In genomic region chr12:15712823-15713663, GRCh38 we compare ENCODE assay signal across 16 cellular contexts.
DNase-seq lines count a peak whose midpoint lies in the region; ATAC-seq and TF ChIP-seq lines count a peak whose summit lies in the region.
"Had no signal": no experiment of that assay in that cellular context is flagged by ENCODE, and none has a peak within 500 bp of the region (broad histone marks: within the 10 kb centered on the region; RNA-seq: fewer than 3 reads in every experiment).

No MANE protein-coding gene starts in this region.

- no peak overlapping the region for H3K18ac ChIP-seq in mesendoderm (ENCODE audit: low read length)

- H3K9ac ChIP-seq in colonic mucosa (ENCODE audit: low read depth in 2 of 2, low read length in 2 of 2) = peak overlapping the region in 1 of 2 donors; percentile 4
- peak overlapping the region in 2 of 5 donors; percentile 11 to 16 for H3K9ac ChIP-seq in subcutaneous abdominal adipose tissue (ENCODE audit: low read length in 5 of 5)
- no peak overlapping the region for H3K9ac ChIP-seq in mesendoderm (ENCODE audit: low read length)
- H3K9ac ChIP-seq: BLaER1 treated with 17β-estradiol and CSF1 and Interleukin-3, amounts not matched to agents 10 nM and 100 nM had no signal

- H3K56ac ChIP-seq in mesendoderm (ENCODE audit: low read length) = no peak overlapping the region

- no peaks in the 10 kb centered on the region for H3K9me3 Mint-ChIP-seq in HFFc6
- H3K9me3 Mint-ChIP-seq in CD8-positive, alpha-beta memory T cell = no peaks in the 10 kb centered on the region

- no peak overlapping the region for H3K23ac ChIP-seq in mesendoderm (ENCODE audit: low read length)

- H3K4me1 ChIP-seq in colonic mucosa (no peaks in the 10 kb centered on the region), right lobe of liver (peaks cover 0 to 47% (median 15%) of the 10 kb centered on the region in 4 donors), subcutaneous abdominal adipose tissue (ENCODE audit: control insufficient read depth in 5 of 5, insufficient read depth in 5 of 5, low read length in 5 of 5) (peaks cover 0 to 31% (median 23%) of the 10 kb centered on the region in 5 donors), mesendoderm (ENCODE audit: control insufficient read depth, low read depth, low read length) (no peaks in the 10 kb centered on the region)
- H3K4me1 ChIP-seq in CD8-positive, alpha-beta memory T cell (ENCODE audit: insufficient read depth, low read length) = no peaks in the 10 kb centered on the region

- H2BK5ac ChIP-seq in mesendoderm (ENCODE audit: low read length) = no peak overlapping the region

- H3K9me3 ChIP-seq in colonic mucosa (no peaks in the 10 kb centered on the region), right lobe of liver (no peaks in the 10 kb centered on the region), subcutaneous abdominal adipose tissue (ENCODE audit: control insufficient read depth in 5 of 5, low read length in 5 of 5) (no peaks in the 10 kb centered on the region)
- no peaks in the 10 kb centered on the region for H3K9me3 ChIP-seq in CD8-positive, alpha-beta memory T cell (ENCODE audit: low read length)
- H3K9me3 ChIP-seq: BLaER1 treated with 17β-estradiol and CSF1 and Interleukin-3, amounts not matched to agents 10 nM and 100 nM had no signal

- CTCF ChIA-PET in CD8-positive, alpha-beta memory T cell (lab: Charles Lee) = no interaction called here

- no peak overlapping the region for H3K4ac ChIP-seq in mesendoderm (ENCODE audit: low read depth, low read length)

- H3K79me1 ChIP-seq in mesendoderm (ENCODE audit: low read length) = no peaks in the 10 kb centered on the region

- H2BK15ac ChIP-seq in mesendoderm (replicated peaks; ENCODE audit: low read depth) = no peak overlapping the region

- intact Hi-C loops in colonic mucosa (cut with DNase I) = loop anchor here (10.0 kb wide), 1 partner anchor 72 kb away; the partner anchor contains the start of gene EPS8
- intact Hi-C loops in right lobe of liver (cut with DNase I) = no loop called here

- POLR2A ChIA-PET in CD8-positive, alpha-beta memory T cell (lab: Charles Lee) = no interaction called here

- H3K27me3 ChIP-seq in colonic mucosa (no peaks in the 10 kb centered on the region), right lobe of liver (no peaks in the 10 kb centered on the region), subcutaneous abdominal adipose tissue (ENCODE audit: control insufficient read depth in 5 of 5, insufficient read depth in 4 of 5, low read length in 5 of 5) (no peaks in the 10 kb centered on the region), mesendoderm (ENCODE audit: insufficient read depth, low read length, poor library complexity) (no peaks in the 10 kb centered on the region)
- no peaks in the 10 kb centered on the region for H3K27me3 ChIP-seq in CD8-positive, alpha-beta memory T cell (ENCODE audit: insufficient read depth, low read length, poor library complexity, severe bottlenecking)
- H3K27me3 ChIP-seq: BLaER1 treated with 17β-estradiol and CSF1 and Interleukin-3, amounts not matched to agents 10 nM and 100 nM had no signal

- peak overlapping the region; percentile 30; the same call in 1 of the 2 replicates for H3K27ac Mint-ChIP-seq in HFFc6
- no peak overlapping the region for H3K27ac Mint-ChIP-seq in CD8-positive, alpha-beta memory T cell

- no peaks in the 10 kb centered on the region for H3K36me3 ChIP-seq in colonic mucosa
- H3K36me3 ChIP-seq in right lobe of liver = no peaks in the 10 kb centered on the region
- H3K36me3 ChIP-seq in subcutaneous abdominal adipose tissue (ENCODE audit: control insufficient read depth in 5 of 5, insufficient read depth in 5 of 5, low read length in 5 of 5) = no peaks in the 10 kb centered on the region
- H3K36me3 ChIP-seq in CD8-positive, alpha-beta memory T cell (ENCODE audit: insufficient read depth, low read length) = no peaks in the 10 kb centered on the region
- no peaks in the 10 kb centered on the region for H3K36me3 ChIP-seq in mesendoderm (ENCODE audit: control insufficient read depth, insufficient read depth, low read length)
- H3K36me3 ChIP-seq: BLaER1 treated with 17β-estradiol and CSF1 and Interleukin-3, amounts not matched to agents 10 nM and 100 nM had no signal

- no peak overlapping the region for H3K4me3 ChIP-seq in colonic mucosa
- peak overlapping the region in 2 of 3 donors; percentile 36 to 47 for H3K4me3 ChIP-seq in right lobe of liver
- H3K4me3 ChIP-seq in subcutaneous abdominal adipose tissue (ENCODE audit: low read depth in 1 of 5, low read length in 5 of 5) = peak overlapping the region in 3 of 5 donors; percentile 27 to 47 (median 37)
- no peak overlapping the region for H3K4me3 ChIP-seq in CD8-positive, alpha-beta memory T cell (ENCODE audit: low read length)
- H3K4me3 ChIP-seq in mesendoderm (ENCODE audit: low read length) = no peak overlapping the region
- H3K4me3 ChIP-seq: BLaER1 treated with 17β-estradiol and CSF1 and Interleukin-3, amounts not matched to agents 10 nM and 100 nM had no signal

- peaks cover 21% of the 10 kb centered on the region; the same call in 1 of the 2 replicates for H3K36me3 Mint-ChIP-seq in HFFc6 (ENCODE audit: low read depth)
- H3K36me3 Mint-ChIP-seq in CD8-positive, alpha-beta memory T cell = no peaks in the 10 kb centered on the region

- no peak overlapping the region for H2AK5ac ChIP-seq in mesendoderm (ENCODE audit: low read length)

- no peaks in the 10 kb centered on the region for H3K27me3 Mint-ChIP-seq in HFFc6 (ENCODE audit: insufficient read depth)
- H3K27me3 Mint-ChIP-seq in CD8-positive, alpha-beta memory T cell = peaks cover 0 to 19% of the 10 kb centered on the region in 2 donors

- TF ChIP-seq CTCF in HFFc6 (IDR thresholded peaks at IDR 0.05) (no peak), colonic mucosa (IDR thresholded peaks at IDR 0.05) (no peak), right lobe of liver (IDR thresholded peaks at IDR 0.05) (no peak)

- H4K8ac ChIP-seq in mesendoderm (ENCODE audit: low read depth, low read length) = no peak overlapping the region

- 25% methylated on average over 8 of the region's 8 CpGs for WGBS in right lobe of liver (ENCODE audit: insufficient coverage, low coverage, low lambda C conversion rate, missing lambda C conversion rate)
- WGBS in mesendoderm (ENCODE audit: extremely low coverage, insufficient coverage, low lambda C conversion rate) = no CpG with 5 or more reads among the region's 8 CpGs

- H3K79me2 ChIP-seq in mesendoderm (ENCODE audit: control insufficient read depth, insufficient read depth, low read length) = no peaks in the 10 kb centered on the region

- DNase-seq in HFFc6 = no peak
- peak; percentile 90 for DNase-seq in colonic mucosa
- peak in 2 of 3 donors; percentile 37 to 83 for DNase-seq in right lobe of liver
- no peak for DNase-seq in CD8-positive, alpha-beta memory T cell
- no peak for DNase-seq in mesendoderm
- DNase-seq: activated CD4-positive, alpha-beta T cell treated with anti-CD3 and anti-CD28 coated beads for 48 hours; activated T-cell treated with anti-CD3 and anti-CD28 coated beads, Interleukin-2, amount 50 U/mL, for 48 hours; effector CD4-positive, alpha-beta T cell; MV-4-11; PC-3; stimulated activated CD4-positive, alpha-beta T cell treated with anti-CD3 and anti-CD28 coated beads, Interleukin-2, amount 100 ng/mL, for 24 hours had no signal

- no peak overlapping the region for H3K4me2 ChIP-seq in mesendoderm (ENCODE audit: low read length)
- H3K4me2 ChIP-seq: BLaER1 treated with 17β-estradiol and CSF1 and Interleukin-3, amounts not matched to agents 10 nM and 100 nM had no signal

- peak overlapping the region; percentile 88 for H3K27ac ChIP-seq in colonic mucosa
- peak overlapping the region; percentile 27 to 84 (median 83) for H3K27ac ChIP-seq in right lobe of liver
- H3K27ac ChIP-seq in subcutaneous abdominal adipose tissue (ENCODE audit: low read depth, low read length) = peak overlapping the region; percentile 48
- H3K27ac ChIP-seq in CD8-positive, alpha-beta memory T cell (ENCODE audit: low read depth, low read length) = no peak overlapping the region
- no peak overlapping the region for H3K27ac ChIP-seq in mesendoderm (ENCODE audit: low read depth, low read length)
- H3K27ac ChIP-seq: BLaER1 treated with 17β-estradiol and CSF1 and Interleukin-3, amounts not matched to agents 10 nM and 100 nM had no signal

- ATAC-seq in right lobe of liver = peak; percentile 79 to 92 (median 86)
- no peak for ATAC-seq in HG03108 (IDR thresholded peaks at IDR 0.05; ENCODE audit: unreplicated experiment)
- no peak for ATAC-seq in GM18861 (IDR thresholded peaks at IDR 0.05; ENCODE audit: unreplicated experiment)
- ATAC-seq: HCT116, PC-3 had no signal

- TF ChIP-seq POLR2A in right lobe of liver (IDR thresholded peaks at IDR 0.05) = no peak

- H2BK120ac ChIP-seq in mesendoderm (ENCODE audit: low read depth, low read length) = no peak overlapping the region

- no peak overlapping the region for H4K5ac ChIP-seq in mesendoderm (ENCODE audit: low read length)

- no peak overlapping the region for H3K4me3 Mint-ChIP-seq in HFFc6
- H3K4me3 Mint-ChIP-seq in CD8-positive, alpha-beta memory T cell = no peak overlapping the region

- peaks cover 44% of the 10 kb centered on the region for H3K4me1 Mint-ChIP-seq in HFFc6 (ENCODE audit: low read depth)
- H3K4me1 Mint-ChIP-seq in CD8-positive, alpha-beta memory T cell = no peaks in the 10 kb centered on the region

Comparison
In these comparisons a context has a peak if more than half of its experiments do, and no peak if none do; other contexts are left out.
1. DNase-seq: peak in colonic mucosa (single experiment) and right lobe of liver (2 of 3); none in HFFc6 (single experiment), CD8-positive, alpha-beta memory T cell (0 of 5) and mesendoderm (single experiment).
2. H3K27ac ChIP-seq: peak in colonic mucosa (single experiment), right lobe of liver (3 of 3) and subcutaneous abdominal adipose tissue (single experiment); none in CD8-positive, alpha-beta memory T cell (single experiment) and mesendoderm (single experiment).
3. H3K4me3 ChIP-seq: peak in right lobe of liver (2 of 3) and subcutaneous abdominal adipose tissue (3 of 5); none in colonic mucosa (single experiment), CD8-positive, alpha-beta memory T cell (single experiment) and mesendoderm (single experiment).
4. ATAC-seq: peak in right lobe of liver (4 of 4); none in HG03108 (single experiment) and GM18861 (single experiment).